Comparison of ENCODE assay signal across 16 cellular contexts in genomic region chr6:135505222-135505621, GRCh38.
"Had no signal": no experiment of that assay in that cellular context is flagged by ENCODE, and none has a peak within 500 bp of the region (broad histone marks: within the 10 kb centered on the region; RNA-seq: fewer than 3 reads in every experiment).

No MANE protein-coding gene starts in this region.

- DNase-seq: activated CD4-positive, alpha-beta T cell treated with anti-CD3 and anti-CD28 coated beads for 36 hours; activated CD4-positive, alpha-beta T cell treated with anti-CD3 and anti-CD28 coated beads, Interleukin-2, amount 50 U/mL, for 48 hours; activated gamma-delta T cell treated with Interleukin-2 at 50 U/mL for 16 hours; effector CD8-positive, alpha-beta T cell; left ventricle myocardium inferior; naive thymus-derived CD4-positive, alpha-beta T cell; right lobe of liver; stimulated activated CD4-positive, alpha-beta T cell treated with anti-CD3 and anti-CD28 coated beads, Interleukin-15, amount 100 ng/mL, for 24 hours; stimulated activated CD4-positive, alpha-beta T cell treated with anti-CD3 and anti-CD28 coated beads, Interleukin-2, amount 100 ng/mL, for 48 hours; testis; upper lobe of left lung had no signal

- H3K9me3 ChIP-seq: esophagus muscularis mucosa, left ventricle myocardium inferior, right lobe of liver, testis, upper lobe of left lung had no signal

- H3K4me3 Mint-ChIP-seq: activated CD4-positive, alpha-beta T cell treated with anti-CD3 and anti-CD28 coated beads for 36 hours; activated naive CD8-positive, alpha-beta T cell; activated T-helper 1 cell treated with anti-CD3 and anti-CD28 coated beads, Interleukin-12 subunit alpha, Interleukin-12 subunit beta, Interleukin-2, Interleukin-4 antibody, amounts not matched to agents 30 ng/mL and 10 ng/mL and 1 ng/mL, durations not matched to agents 14 hours and 24 hours and 36 hours; dendritic cell treated with granulocyte-macrophage colony-stimulating factor and Interleukin-4, amounts not matched to agents 40 ng/mL and 50 ng/mL, for 4 days; naive thymus-derived CD4-positive, alpha-beta T cell; WTC11 had no signal

- H3K4me3 ChIP-seq: esophagus muscularis mucosa, left ventricle myocardium inferior, right lobe of liver, testis, upper lobe of left lung had no signal

- H3K27ac ChIP-seq: esophagus muscularis mucosa, left ventricle myocardium inferior, right lobe of liver, testis, upper lobe of left lung had no signal

- H3K27me3 Mint-ChIP-seq: activated CD4-positive, alpha-beta T cell treated with anti-CD3 and anti-CD28 coated beads for 36 hours; activated naive CD8-positive, alpha-beta T cell; dendritic cell treated with granulocyte-macrophage colony-stimulating factor and Interleukin-4, amounts not matched to agents 40 ng/mL and 50 ng/mL, for 4 days had no signal

- H3K36me3 ChIP-seq: esophagus muscularis mucosa, left ventricle myocardium inferior, right lobe of liver, upper lobe of left lung had no signal

- H3K27me3 ChIP-seq: esophagus muscularis mucosa, right lobe of liver, testis, upper lobe of left lung had no signal

- H3K9me3 Mint-ChIP-seq: activated T-helper 1 cell treated with anti-CD3 and anti-CD28 coated beads, Interleukin-12 subunit alpha, Interleukin-12 subunit beta, Interleukin-2, Interleukin-4 antibody, amounts not matched to agents 30 ng/mL and 10 ng/mL and 1 ng/mL, durations not matched to agents 14 hours and 24 hours and 36 hours; dendritic cell treated with granulocyte-macrophage colony-stimulating factor and Interleukin-4, amounts not matched to agents 40 ng/mL and 50 ng/mL, for 4 days; naive thymus-derived CD4-positive, alpha-beta T cell; WTC11 had no signal

- H3K27ac Mint-ChIP-seq: activated CD4-positive, alpha-beta T cell treated with anti-CD3 and anti-CD28 coated beads for 36 hours; activated naive CD8-positive, alpha-beta T cell; activated T-helper 1 cell treated with anti-CD3 and anti-CD28 coated beads, Interleukin-12 subunit alpha, Interleukin-12 subunit beta, Interleukin-2, Interleukin-4 antibody, amounts not matched to agents 30 ng/mL and 10 ng/mL and 1 ng/mL, durations not matched to agents 14 hours and 24 hours and 36 hours; dendritic cell treated with granulocyte-macrophage colony-stimulating factor and Interleukin-4, amounts not matched to agents 40 ng/mL and 50 ng/mL, for 4 days; naive thymus-derived CD4-positive, alpha-beta T cell had no signal

- H3K36me3 Mint-ChIP-seq: activated naive CD8-positive, alpha-beta T cell; WTC11 had no signal

- H3K4me1 ChIP-seq: esophagus muscularis mucosa, left ventricle myocardium inferior, testis had no signal

- ATAC-seq: activated CD4-positive, alpha-beta T cell treated with anti-CD3 and anti-CD28 coated beads for 36 hours; naive thymus-derived CD4-positive, alpha-beta T cell had no signal
